Comparison of ENCODE assay signal across 1 cellular context in genomic region chr2:71130325-71131260, GRCh38.
A peak's percentile ranks its signal among the peaks of the same experiment; 100 is the strongest.
TF ChIP-seq lines count a peak whose summit lies in the region.

TSS of gene MPHOSPH10 (plus strand) at chr2:71130634. CDS start at chr2:71130666, 32 bp downstream.

TF ChIP-seq in HepG2, 621 proteins besides CTCF, POLR2A, EP300 and RAD21 (continued from another document and continues in another):
- TF ChIP-seq LCORL (IDR thresholded peaks at IDR 0.05) (no peak), LCORL (CRISPR knock-in tag; IDR thresholded peaks at IDR 0.05) (peak; percentile 82), KMT2A (CRISPR knock-in tag; IDR thresholded peaks at IDR 0.05) (peak; percentile 94), GABPB1 (CRISPR knock-in tag; IDR thresholded peaks at IDR 0.05) (peak; percentile 100), HOXA9 (CRISPR knock-in tag; IDR thresholded peaks at IDR 0.05; ENCODE audit: borderline replicate concordance) (no peak), KMT2B (CRISPR knock-in tag; IDR thresholded peaks at IDR 0.05) (peak; percentile 92), ZSCAN5A (CRISPR knock-in tag; IDR thresholded peaks at IDR 0.05; ENCODE audit: borderline replicate concordance) (0 out of 2 replicates have a peak, but pooled peaks have one; percentile 53), EHMT2 (IDR thresholded peaks at IDR 0.05; ENCODE audit: borderline replicate concordance, low read depth, low read length) (no peak), MATR3 (CRISPR knock-in tag; IDR thresholded peaks at IDR 0.05) (no peak), ZNF17 (CRISPR knock-in tag; IDR thresholded peaks at IDR 0.05) (peak; percentile 93), IRF9 (CRISPR knock-in tag; IDR thresholded peaks at IDR 0.05; ENCODE audit: borderline replicate concordance) (peak; percentile 96; the same call in 1 of the 2 replicates), HOXA5 (CRISPR knock-in tag; IDR thresholded peaks at IDR 0.05) (peak; percentile 91), ZNF446 (CRISPR knock-in tag; IDR thresholded peaks at IDR 0.05) (peak; percentile 62; the same call in 1 of the 2 replicates), KLF15 (CRISPR knock-in tag; IDR thresholded peaks at IDR 0.05; ENCODE audit: borderline replicate concordance) (peak; percentile 98; the same call in 1 of the 2 replicates), TFDP1 (CRISPR knock-in tag; IDR thresholded peaks at IDR 0.05; ENCODE audit: borderline replicate concordance) (peak; percentile 84; the same call in 1 of the 2 replicates), ZC3H4 (CRISPR knock-in tag; IDR thresholded peaks at IDR 0.05; ENCODE audit: borderline replicate concordance) (peak; percentile 28), DMTF1 (CRISPR knock-in tag; IDR thresholded peaks at IDR 0.05) (no peak), ZNF563 (CRISPR knock-in tag; IDR thresholded peaks at IDR 0.05) (peak; percentile 93), RELA (CRISPR knock-in tag; IDR thresholded peaks at IDR 0.05) (peak; percentile 40; the same call in 1 of the 2 replicates), RBM39 (IDR thresholded peaks at IDR 0.05; ENCODE audit: low read depth, low read length, poor library complexity, severe bottlenecking) (peak; percentile 77), FOXK1 (CRISPR knock-in tag; IDR thresholded peaks at IDR 0.05; ENCODE audit: borderline replicate concordance, low read depth) (peak; percentile 89), ZNF674 (CRISPR knock-in tag; IDR thresholded peaks at IDR 0.05; ENCODE audit: low read depth) (peak; percentile 97), SNAPC2 (CRISPR knock-in tag; IDR thresholded peaks at IDR 0.05) (peak; percentile 76; the same call in 1 of the 2 replicates), NR1H2 (CRISPR knock-in tag; IDR thresholded peaks at IDR 0.05; ENCODE audit: borderline replicate concordance, low read depth) (0 out of 2 replicates have a peak, but pooled peaks have one; percentile 30), STAG1 (CRISPR knock-in tag; IDR thresholded peaks at IDR 0.05) (0 out of 2 replicates have a peak, but pooled peaks have one; percentile 7), ERF (CRISPR knock-in tag; IDR thresholded peaks at IDR 0.05) (peak; percentile 99), ZGPAT (CRISPR knock-in tag; IDR thresholded peaks at IDR 0.05) (peak; percentile 93), ZNF75D (CRISPR knock-in tag; IDR thresholded peaks at IDR 0.05; ENCODE audit: borderline replicate concordance) (no peak; the same call in 1 of the 2 replicates), ZBTB3 (CRISPR knock-in tag; IDR thresholded peaks at IDR 0.05; ENCODE audit: borderline replicate concordance, low read depth) (peak; percentile 25; the same call in 1 of the 2 replicates), RBFOX2 (IDR thresholded peaks at IDR 0.05; ENCODE audit: low read depth, low read length) (peak; percentile 100), UBTF (CRISPR knock-in tag; IDR thresholded peaks at IDR 0.05) (peak; percentile 78; the same call in 1 of the 2 replicates), ELK4 (CRISPR knock-in tag; IDR thresholded peaks at IDR 0.05; ENCODE audit: borderline replicate concordance) (0 out of 2 replicates have a peak, but pooled peaks have one; percentile 72), KLF9 (CRISPR knock-in tag; IDR thresholded peaks at IDR 0.05; ENCODE audit: low read depth) (peak; percentile 66; the same call in 1 of the 2 replicates), ZNF350 (CRISPR knock-in tag; IDR thresholded peaks at IDR 0.05; ENCODE audit: borderline replicate concordance, low read depth) (peak; percentile 85; the same call in 1 of the 2 replicates), ZNF770 (CRISPR knock-in tag; IDR thresholded peaks at IDR 0.05) (peak; percentile 66), ZNF879 (CRISPR knock-in tag; IDR thresholded peaks at IDR 0.05) (no peak; the same call in 1 of the 2 replicates), ZNF781 (CRISPR knock-in tag; IDR thresholded peaks at IDR 0.05; ENCODE audit: borderline replicate concordance, not compliant biosample characterization) (peak; percentile 59), KLF12 (CRISPR knock-in tag; IDR thresholded peaks at IDR 0.05; ENCODE audit: borderline replicate concordance) (peak; percentile 95; the same call in 1 of the 2 replicates), ONECUT2 (CRISPR knock-in tag; IDR thresholded peaks at IDR 0.05) (peak; percentile 6), ZBTB46 (CRISPR knock-in tag; IDR thresholded peaks at IDR 0.05; ENCODE audit: borderline replicate concordance) (0 out of 2 replicates have a peak, but pooled peaks have one; percentile 39), ZNF274 (CRISPR knock-in tag; IDR thresholded peaks at IDR 0.05) (peak; percentile 97), MED1 (CRISPR knock-in tag; IDR thresholded peaks at IDR 0.05) (peak; percentile 89), TFDP2 (CRISPR knock-in tag; IDR thresholded peaks at IDR 0.05) (peak; percentile 78)
